25 cellular contexts compared by ENCODE assay signal in genomic region chrX:103678199-103678993, GRCh38. TPM values are rescaled to one million over a fixed set of nuclear protein-coding genes. Genes with fewer than 3 reads are reported as not detected.
DNase-seq lines count a peak whose midpoint lies in the region; ATAC-seq, FAIRE-seq and TF ChIP-seq lines count a peak whose summit lies in the region.
"Had no signal": no experiment of that assay in that cellular context is flagged by ENCODE, and none has a peak within 500 bp of the region (broad histone marks: within the 10 kb centered on the region; RNA-seq: fewer than 3 reads in every experiment).

No MANE protein-coding gene starts in this region.

- peak overlapping the region; percentile 48 for H3K27ac ChIP-seq in foreskin keratinocyte
- H3K27ac ChIP-seq: HL-60, pancreas, sigmoid colon, tibial artery had no signal

- no peaks in the 10 kb centered on the region for H3K27me3 ChIP-seq in foreskin keratinocyte
- H3K27me3 ChIP-seq: sigmoid colon, tibial artery had no signal

- peaks cover 6% of the 10 kb centered on the region for H3K4me1 ChIP-seq in foreskin keratinocyte

- no peak overlapping the region for H3K4me3 ChIP-seq in AG10803 (ENCODE audit: low read length)
- H3K4me3 ChIP-seq: pancreas, sigmoid colon, tibial artery had no signal

- DNase-seq in AG10803 (ENCODE audit: low read depth), result peak; percentile 75
- no peak for DNase-seq in GM19239 (ENCODE audit: insufficient read length, low spot score)
- peak; percentile 59 for DNase-seq in amniotic epithelial cell (ENCODE audit: low read depth)
- peak; percentile 20 to 48 for DNase-seq in foreskin keratinocyte
- no peak for DNase-seq in DMS79 (lab: John Stamatoyannopoulos, UW)
- no peak for DNase-seq in DMS 273 treated with DMSO at 0.1 percent for 48 hours (lab: John Stamatoyannopoulos, UW)
- DNase-seq: activated CD4-positive, alpha-beta T cell treated with anti-CD3 and anti-CD28 coated beads, Interleukin-2, amount 10 ng/mL, durations not matched to agents 24 days and 14 days; caudate nucleus; erythroblast; glutamatergic neuron; left colon; NCI-H1694; NCI-H345; NCI-H82; OCI-M1; pancreas; sigmoid colon; stimulated activated CD4-positive, alpha-beta T cell treated with anti-CD3 and anti-CD28 coated beads, Interleukin-1b, Interleukin-23, amount 100 ng/mL, for 48 hours; stimulated activated naive CD4-positive, alpha-beta T cell; T-helper 17 cell; tibial artery had no signal

- peak; percentile 42 for ATAC-seq in foreskin keratinocyte
- no peak for ATAC-seq in HG03469 (IDR thresholded peaks at IDR 0.05; ENCODE audit: unreplicated experiment)
- ATAC-seq: left colon; natural killer cell treated with Interleukin-12 subunit alpha and Interleukin-12 subunit beta and Interleukin-15 and Interleukin-18, amount 100 ng/mL, for 72 hours; pancreas; T-helper 17 cell had no signal

- peak; percentile 18 for FAIRE-seq in GM19239 (lab: Jason Lieb, UNC)
- FAIRE-seq: pancreas had no signal

- TF ChIP-seq CTCF in AG10803 (conservative IDR thresholded peaks at IDR 0.05; ENCODE audit: low read length) (no peak), foreskin keratinocyte (conservative IDR thresholded peaks at IDR 0.05) (no peak)

RNA-seq across cellular contexts. Expression of gene MORF4L2, which starts 8.1 kb away (rescaled TPM):
- 375 and 426 TPM in 2 replicates for total RNA-seq in foreskin keratinocyte
- polyA plus RNA-seq in foreskin keratinocyte, result 213 and 226 TPM in 2 replicates

RNA-seq across cellular contexts. Expression of gene TMEM31, which starts 32.3 kb away (rescaled TPM):
- not detected in 2 replicates for total RNA-seq in foreskin keratinocyte
- not detected in 2 replicates for polyA plus RNA-seq in foreskin keratinocyte
- total RNA-seq: activated CD4-positive, alpha-beta T cell treated with anti-CD3 and anti-CD28 coated beads, Interleukin-2, amount 10 ng/mL, durations not matched to agents 24 days and 14 days; left colon; natural killer cell treated with Interleukin-12 subunit alpha and Interleukin-12 subunit beta and Interleukin-15 and Interleukin-18, amount 100 ng/mL, for 72 hours; pancreas; sigmoid colon; T-helper 17 cell had no signal
- polyA plus RNA-seq: adipose tissue, sigmoid colon had no signal

RNA-seq across cellular contexts. Expression of gene TCEAL1, which starts 49.6 kb away (rescaled TPM):
- 12.6 and 13.4 TPM in 2 replicates for total RNA-seq in foreskin keratinocyte
- polyA plus RNA-seq in foreskin keratinocyte, result 11.6 and 13.9 TPM in 2 replicates

Comparison
In these comparisons a context has a peak if more than half of its experiments do, and no peak if none do; other contexts are left out.
1. DNase-seq: peak in AG10803 (single experiment), amniotic epithelial cell (single experiment) and foreskin keratinocyte (2 of 2); none in GM19239 (single experiment), DMS79 (single experiment) and DMS 273 treated with DMSO at 0.1 percent for 48 hours (single experiment).